In genomic region chr20:62766071-62766450, GRCh38 we compare ENCODE assay signal across 24 cellular contexts. TPM values are rescaled to one million over a fixed set of nuclear protein-coding genes. Genes with fewer than 3 reads are reported as not detected.
"Had no signal": no experiment of that assay in that cellular context is flagged by ENCODE, and none has a peak within 500 bp of the region (broad histone marks: within the 10 kb centered on the region; RNA-seq: fewer than 3 reads in every experiment).

No MANE protein-coding gene starts in this region.

- H3K4me3 Mint-ChIP-seq: activated B cell treated with CpG ODN at 0.5 μM for 24 hours; activated CD8-positive, alpha-beta T cell treated with anti-CD3 and anti-CD28 coated beads for 36 hours; activated T-cell treated with anti-CD3 and anti-CD28 coated beads, Interleukin-2, amount 50 U/mL, for 4 hours; activated T-helper 17 cell treated with anti-CD3 and anti-CD28 coated beads, Interleukin-2, amount 50 U/mL, for 72 hours; endodermal cell; nephron progenitor cell; T-helper 17 cell had no signal

- H3K4me1 Mint-ChIP-seq: activated B cell treated with CpG ODN at 0.5 μM for 24 hours, endodermal cell had no signal

- H3K27ac Mint-ChIP-seq: activated B cell treated with CpG ODN at 0.5 μM for 24 hours; activated CD8-positive, alpha-beta T cell treated with anti-CD3 and anti-CD28 coated beads for 36 hours; endodermal cell; nephron progenitor cell; T-helper 17 cell had no signal

- H3K27me3 ChIP-seq: pancreas, right lobe of liver, testis had no signal

- H3K27me3 Mint-ChIP-seq: activated CD8-positive, alpha-beta T cell treated with anti-CD3 and anti-CD28 coated beads for 36 hours; activated T-helper 17 cell treated with anti-CD3 and anti-CD28 coated beads, Interleukin-2, amount 50 U/mL, for 72 hours; T-helper 17 cell had no signal

- H3K27ac ChIP-seq: foreskin keratinocyte, heart right ventricle, left lung, right lobe of liver, testis, transverse colon had no signal

- ATAC-seq: activated CD8-positive, alpha-beta T cell treated with anti-CD3 and anti-CD28 coated beads for 36 hours; activated T-cell treated with anti-CD3 and anti-CD28 coated beads, Interleukin-2, amount 50 U/mL, for 4 hours; activated T-helper 17 cell treated with anti-CD3 and anti-CD28 coated beads, Interleukin-2, amount 50 U/mL, for 72 hours; esophagus mucosa; foreskin keratinocyte; heart right ventricle; left lung; right lobe of liver; T-helper 17 cell had no signal

- H3K4me1 ChIP-seq: foreskin keratinocyte, left lung, pancreas had no signal

- DNase-seq: activated B cell treated with CpG ODN at 0.5 μM for 24 hours; activated CD4-positive, alpha-beta T cell treated with anti-CD3 and anti-CD28 coated beads, Interleukin-2, amount 50 U/mL, for 1 hour; activated CD8-positive, alpha-beta T cell treated with anti-CD3 and anti-CD28 coated beads for 36 hours; activated gamma-delta T cell treated with Interleukin-2 at 50 U/mL for 16 hours; activated naive CD4-positive, alpha-beta T cell treated with anti-CD3 and anti-CD28 coated beads, Interleukin-2, amount 50 U/mL, for 16 hours; activated T-cell treated with anti-CD3 and anti-CD28 coated beads, Interleukin-2, amount 50 U/mL, for 4 hours; amniotic stem cell; caudate nucleus; endodermal cell; foreskin keratinocyte; heart right ventricle; kidney glomerular epithelial cell; nephron progenitor cell; stimulated activated CD4-positive, alpha-beta T cell treated with anti-CD3 and anti-CD28 coated beads, Interleukin-2, amount 100 ng/mL, for 48 hours; stimulated activated naive CD4-positive, alpha-beta T cell treated with Interleukin-2 at 50 U/mL for 16 hours; T-helper 17 cell had no signal

- H3K9me3 ChIP-seq: heart right ventricle, left lung, pancreas, right lobe of liver, testis, transverse colon had no signal

- H3K9me3 Mint-ChIP-seq: activated B cell treated with CpG ODN at 0.5 μM for 24 hours; activated CD8-positive, alpha-beta T cell treated with anti-CD3 and anti-CD28 coated beads for 36 hours; activated T-cell treated with anti-CD3 and anti-CD28 coated beads, Interleukin-2, amount 50 U/mL, for 4 hours; activated T-helper 17 cell treated with anti-CD3 and anti-CD28 coated beads, Interleukin-2, amount 50 U/mL, for 72 hours; endodermal cell; nephron progenitor cell had no signal

- H3K36me3 ChIP-seq: heart right ventricle, left lung, pancreas, right lobe of liver, transverse colon had no signal

- H3K4me3 ChIP-seq: heart right ventricle, left lung, pancreas, right lobe of liver, testis, transverse colon had no signal

RNA-seq across cellular contexts. Expression of gene COL9A3, which starts 50.8 kb away (rescaled TPM):
- total RNA-seq: activated CD8-positive, alpha-beta T cell treated with anti-CD3 and anti-CD28 coated beads for 36 hours; activated T-helper 17 cell treated with anti-CD3 and anti-CD28 coated beads, Interleukin-2, amount 50 U/mL, for 72 hours; T-helper 17 cell had no signal

RNA-seq across cellular contexts. Expression of gene NTSR1, which starts 57.4 kb away (rescaled TPM):
- total RNA-seq: activated B cell treated with CpG ODN at 0.5 μM for 24 hours; activated CD8-positive, alpha-beta T cell treated with anti-CD3 and anti-CD28 coated beads for 36 hours; activated T-helper 17 cell treated with anti-CD3 and anti-CD28 coated beads, Interleukin-2, amount 50 U/mL, for 72 hours; esophagus mucosa; mesenteric fat pad had no signal
- polyA plus RNA-seq: heart right ventricle had no signal
